Comparison of ENCODE assay signal across 18 cellular contexts in the genomic region with DNA sequence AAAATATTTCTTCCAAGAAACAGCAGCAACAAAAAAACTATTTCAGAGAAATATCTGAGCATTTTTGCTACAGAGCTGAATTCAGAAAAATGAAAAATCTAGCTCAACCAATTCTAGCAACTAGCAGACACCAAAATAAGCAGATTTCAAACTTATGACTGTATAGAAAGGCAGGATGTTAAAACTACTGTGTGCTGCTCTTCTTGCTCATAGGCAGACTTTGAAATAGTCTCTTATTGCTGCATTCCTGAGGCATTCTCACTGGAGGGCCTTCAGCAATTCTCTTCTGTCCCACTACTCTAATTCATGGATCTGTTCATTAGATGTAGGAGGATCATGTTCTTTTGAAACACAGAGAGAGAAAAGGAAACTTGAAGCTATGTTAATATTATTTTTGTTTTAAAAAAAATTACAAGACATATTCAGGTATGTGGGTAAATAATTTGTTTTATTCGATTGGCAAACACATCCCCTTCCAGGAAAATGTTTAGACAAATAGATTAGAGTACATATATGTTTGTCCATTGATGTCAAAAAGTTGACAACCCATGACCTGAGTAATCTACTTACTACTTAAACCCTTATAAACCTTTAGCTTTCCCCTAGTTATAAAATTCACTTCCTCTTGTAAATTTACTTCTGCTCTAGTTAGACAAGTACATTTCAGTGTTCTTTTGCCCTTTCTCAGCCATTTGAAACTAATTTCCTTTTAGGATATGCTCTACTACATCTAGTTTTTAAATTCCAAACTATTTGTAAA.
"Had no signal": no experiment of that assay in that cellular context is flagged by ENCODE, and none has a peak within 500 bp of the region (broad histone marks: within the 10 kb centered on the region; RNA-seq: fewer than 3 reads in every experiment).

No MANE protein-coding gene starts in this region.

- H3K9me3 ChIP-seq: ascending aorta had no signal

- H3K4me3 ChIP-seq: ascending aorta, dorsolateral prefrontal cortex, esophagus muscularis mucosa had no signal

- H3K36me3 ChIP-seq: ascending aorta, esophagus muscularis mucosa, WERI-Rb-1 had no signal

- H3K27ac Mint-ChIP-seq: activated CD4-positive, alpha-beta T cell treated with anti-CD3 and anti-CD28 coated beads for 36 hours; activated naive CD8-positive, alpha-beta T cell treated with anti-CD3 and anti-CD28 coated beads, Interleukin-2, amount 50 U/mL, for 24 hours; natural killer cell; progenitor cell of endocrine pancreas; stimulated activated naive B cell treated with anti-CD40 and anti-IgM and Interleukin-4, amounts not matched to agents 10 μg/mL and 1 μg/mL and 100 μg/mL, for 72 hours had no signal

- H3K27me3 Mint-ChIP-seq: activated CD4-positive, alpha-beta T cell treated with anti-CD3 and anti-CD28 coated beads for 36 hours; activated naive CD8-positive, alpha-beta T cell treated with anti-CD3 and anti-CD28 coated beads, Interleukin-2, amount 50 U/mL, for 24 hours; central memory CD8-positive, alpha-beta T cell; progenitor cell of endocrine pancreas; stimulated activated naive B cell treated with anti-CD40 and anti-IgM and Interleukin-4, amounts not matched to agents 10 μg/mL and 1 μg/mL and 100 μg/mL, for 72 hours had no signal

- H3K27me3 ChIP-seq: ascending aorta, dorsolateral prefrontal cortex, esophagus muscularis mucosa had no signal

- DNase-seq: activated CD4-positive, alpha-beta T cell treated with anti-CD3 and anti-CD28 coated beads for 36 hours; activated naive CD4-positive, alpha-beta T cell treated with Interleukin-2 at 50 U/mL for 16 hours; activated naive CD8-positive, alpha-beta T cell treated with anti-CD3 and anti-CD28 coated beads, Interleukin-2, amount 50 U/mL, for 24 hours; dorsolateral prefrontal cortex; foreskin fibroblast; head of caudate nucleus; mammary epithelial cell; natural killer cell; nucleus accumbens; right cardiac atrium; small intestine; stimulated activated naive B cell treated with anti-CD40 and anti-IgM and Interleukin-4, amounts not matched to agents 10 μg/mL and 1 μg/mL and 100 μg/mL, for 72 hours; T-helper 9 cell; WERI-Rb-1 had no signal

- H3K36me3 Mint-ChIP-seq: natural killer cell; stimulated activated naive B cell treated with anti-CD40 and anti-IgM and Interleukin-4, amounts not matched to agents 10 μg/mL and 1 μg/mL and 100 μg/mL, for 72 hours had no signal

- H3K4me1 ChIP-seq: ascending aorta, esophagus muscularis mucosa had no signal

- ATAC-seq: activated CD4-positive, alpha-beta T cell treated with anti-CD3 and anti-CD28 coated beads for 36 hours; activated naive CD8-positive, alpha-beta T cell treated with anti-CD3 and anti-CD28 coated beads, Interleukin-2, amount 50 U/mL, for 24 hours; natural killer cell; right cardiac atrium; stimulated activated naive B cell treated with anti-CD40 and anti-IgM and Interleukin-4, amounts not matched to agents 10 μg/mL and 1 μg/mL and 100 μg/mL, for 72 hours had no signal

- H3K27ac ChIP-seq: ascending aorta, dorsolateral prefrontal cortex, esophagus muscularis mucosa, WERI-Rb-1 had no signal

- H3K4me1 Mint-ChIP-seq: activated CD4-positive, alpha-beta T cell treated with anti-CD3 and anti-CD28 coated beads for 36 hours; activated naive CD8-positive, alpha-beta T cell treated with anti-CD3 and anti-CD28 coated beads, Interleukin-2, amount 50 U/mL, for 24 hours; central memory CD8-positive, alpha-beta T cell; natural killer cell; stimulated activated naive B cell treated with anti-CD40 and anti-IgM and Interleukin-4, amounts not matched to agents 10 μg/mL and 1 μg/mL and 100 μg/mL, for 72 hours had no signal

- H3K9me3 Mint-ChIP-seq: activated naive CD8-positive, alpha-beta T cell treated with anti-CD3 and anti-CD28 coated beads, Interleukin-2, amount 50 U/mL, for 24 hours; central memory CD8-positive, alpha-beta T cell; natural killer cell had no signal

- H3K4me3 Mint-ChIP-seq: activated CD4-positive, alpha-beta T cell treated with anti-CD3 and anti-CD28 coated beads for 36 hours; activated naive CD8-positive, alpha-beta T cell treated with anti-CD3 and anti-CD28 coated beads, Interleukin-2, amount 50 U/mL, for 24 hours; central memory CD8-positive, alpha-beta T cell; natural killer cell; stimulated activated naive B cell treated with anti-CD40 and anti-IgM and Interleukin-4, amounts not matched to agents 10 μg/mL and 1 μg/mL and 100 μg/mL, for 72 hours had no signal
